ENCODE assay signal across 8 cellular contexts in genomic region chr19:4456843-4457653, GRCh38. TPM values are rescaled to one million over a fixed set of nuclear protein-coding genes. Genes with fewer than 3 reads are reported as not detected.
DNase-seq lines count a peak whose midpoint lies in the region; ATAC-seq and TF ChIP-seq lines count a peak whose summit lies in the region.

No MANE protein-coding gene starts in this region.

- H3K4me1 ChIP-seq in BLaER1 = peaks cover 56% of the 10 kb centered on the region

- intact Hi-C loops in activated CD4-positive, alpha-beta T cell treated with anti-CD3 and anti-CD28 coated beads, Interleukin-2, amount 10 ng/mL, durations not matched to agents 24 days and 14 days (cut with micrococcal nuclease) = loop anchor here (1.0 to 10.0 kb wide), 4 partner anchors 14 to 1022 kb away; partner anchors contain the start of genes CHAF1A and YJU2

- no peak for DNase-seq in MG63
- peak; percentile 77 for DNase-seq in activated CD4-positive, alpha-beta T cell treated with anti-CD3 and anti-CD28 coated beads, Interleukin-2, amount 10 ng/mL, durations not matched to agents 24 days and 14 days
- DNase-seq in endothelial cell (ENCODE audit: low spot score) = peak; percentile 78
- DNase-seq in midbrain (lab: John Stamatoyannopoulos, UW) = peak; percentile 13
- DNase-seq in substantia nigra (lab: John Stamatoyannopoulos, UW) = peak in 25 of 49 donors; percentile 19 to 82 (median 50)

- H3K36me3 ChIP-seq in BLaER1 (peaks cover 11% of the 10 kb centered on the region), MG63 (no peaks in the 10 kb centered on the region)

- peak overlapping the region; percentile 69 for H3K27ac ChIP-seq in BLaER1
- H3K27ac ChIP-seq in substantia nigra (ENCODE audit: low read depth, low read length, poor library complexity, severe bottlenecking) = peak overlapping the region; percentile 66

- H3K4me3 Mint-ChIP-seq in activated CD4-positive, alpha-beta T cell treated with anti-CD3 and anti-CD28 coated beads, Interleukin-2, amount 10 ng/mL, durations not matched to agents 24 days and 14 days = peak overlapping the region; percentile 96
- peak overlapping the region; percentile 92 for H3K4me3 Mint-ChIP-seq in endothelial cell (ENCODE audit: unreplicated experiment)

- no peaks in the 10 kb centered on the region for H3K9me3 ChIP-seq in BLaER1
- no peaks in the 10 kb centered on the region for H3K9me3 ChIP-seq in MG63

- H4K20me1 ChIP-seq in BLaER1 = peaks cover 50% of the 10 kb centered on the region

- H3K4me1 Mint-ChIP-seq in activated CD4-positive, alpha-beta T cell treated with anti-CD3 and anti-CD28 coated beads, Interleukin-2, amount 10 ng/mL, durations not matched to agents 24 days and 14 days = peaks cover 16% of the 10 kb centered on the region
- peaks cover 12% of the 10 kb centered on the region for H3K4me1 Mint-ChIP-seq in endothelial cell (ENCODE audit: unreplicated experiment)

- TF ChIP-seq CTCF in endothelial cell (IDR thresholded peaks at IDR 0.05; ENCODE audit: unreplicated experiment) = no peak

- peak overlapping the region; percentile 73 for H3K9ac ChIP-seq in BLaER1

- no peaks in the 10 kb centered on the region for H3K27me3 ChIP-seq in BLaER1
- no peaks in the 10 kb centered on the region for H3K27me3 ChIP-seq in MG63

- H3K9me3 Mint-ChIP-seq in activated CD4-positive, alpha-beta T cell treated with anti-CD3 and anti-CD28 coated beads, Interleukin-2, amount 10 ng/mL, durations not matched to agents 24 days and 14 days = no peaks in the 10 kb centered on the region
- no peaks in the 10 kb centered on the region for H3K9me3 Mint-ChIP-seq in endothelial cell (ENCODE audit: unreplicated experiment)

- H3K27me3 Mint-ChIP-seq in activated CD4-positive, alpha-beta T cell treated with anti-CD3 and anti-CD28 coated beads, Interleukin-2, amount 10 ng/mL, durations not matched to agents 24 days and 14 days = peaks cover 2% of the 10 kb centered on the region
- peaks cover 14% of the 10 kb centered on the region for H3K27me3 Mint-ChIP-seq in endothelial cell (ENCODE audit: unreplicated experiment)

- peak overlapping the region; percentile 98 for H3K4me2 ChIP-seq in BLaER1

- H3K4me3 ChIP-seq in BLaER1 = peak overlapping the region; percentile 73
- H3K4me3 ChIP-seq in MG63 = peak overlapping the region; percentile 55

- ATAC-seq in GM19397 (IDR thresholded peaks at IDR 0.05; ENCODE audit: unreplicated experiment) (peak; percentile 15), GM18858 (IDR thresholded peaks at IDR 0.05; ENCODE audit: unreplicated experiment) (no peak)

- peaks cover 2% of the 10 kb centered on the region for H3K36me3 Mint-ChIP-seq in activated CD4-positive, alpha-beta T cell treated with anti-CD3 and anti-CD28 coated beads, Interleukin-2, amount 10 ng/mL, durations not matched to agents 24 days and 14 days (ENCODE audit: low read depth)
- H3K36me3 Mint-ChIP-seq in endothelial cell (ENCODE audit: low read depth, unreplicated experiment) = no peaks in the 10 kb centered on the region

- H3K27ac Mint-ChIP-seq in activated CD4-positive, alpha-beta T cell treated with anti-CD3 and anti-CD28 coated beads, Interleukin-2, amount 10 ng/mL, durations not matched to agents 24 days and 14 days = peak overlapping the region; percentile 92
- H3K27ac Mint-ChIP-seq in endothelial cell (ENCODE audit: unreplicated experiment) = peak overlapping the region; percentile 93

RNA-seq across cellular contexts. Expression of gene UBXN6, which starts 0.5 kb away (rescaled TPM):
- 58.0 and 107 TPM in 2 replicates for total RNA-seq in MG63 (2014; rRNA removed; shearing (Covaris generic); ENCODE audit: low replicate concordance)
- 41.2 and 47.2 TPM in 2 replicates for total RNA-seq in activated CD4-positive, alpha-beta T cell treated with anti-CD3 and anti-CD28 coated beads, Interleukin-2, amount 10 ng/mL, durations not matched to agents 24 days and 14 days
- 45.7 TPM for total RNA-seq in endothelial cell (ENCODE audit: unreplicated experiment)

RNA-seq across cellular contexts. Expression of gene HDGFL2, which starts 15.0 kb away (rescaled TPM):
- 19.5 and 29.8 TPM in 2 replicates for total RNA-seq in MG63 (2014; rRNA removed; shearing (Covaris generic); ENCODE audit: low replicate concordance)
- total RNA-seq in activated CD4-positive, alpha-beta T cell treated with anti-CD3 and anti-CD28 coated beads, Interleukin-2, amount 10 ng/mL, durations not matched to agents 24 days and 14 days = 66.0 and 72.7 TPM in 2 replicates
- 107 TPM for total RNA-seq in endothelial cell (ENCODE audit: unreplicated experiment)

RNA-seq across cellular contexts. Expression of gene CHAF1A, which starts 54.6 kb away (rescaled TPM):
- 24.1 and 24.7 TPM in 2 replicates for total RNA-seq in MG63 (2014; rRNA removed; shearing (Covaris generic); ENCODE audit: low replicate concordance)
- total RNA-seq in activated CD4-positive, alpha-beta T cell treated with anti-CD3 and anti-CD28 coated beads, Interleukin-2, amount 10 ng/mL, durations not matched to agents 24 days and 14 days = 99.4 and 103 TPM in 2 replicates
- total RNA-seq in endothelial cell (ENCODE audit: unreplicated experiment) = 29.8 TPM

RNA-seq across cellular contexts. Expression of gene SH3GL1, which starts 56.7 kb away (rescaled TPM):
- total RNA-seq in MG63 (2014; rRNA removed; shearing (Covaris generic); ENCODE audit: low replicate concordance) = 50.5 and 76.0 TPM in 2 replicates
- 53.8 and 56.8 TPM in 2 replicates for total RNA-seq in activated CD4-positive, alpha-beta T cell treated with anti-CD3 and anti-CD28 coated beads, Interleukin-2, amount 10 ng/mL, durations not matched to agents 24 days and 14 days
- 128 TPM for total RNA-seq in endothelial cell (ENCODE audit: unreplicated experiment)
